ENCODE assay signal across 11 cellular contexts in genomic region chr7:108335264-108335918, GRCh38.
DNase-seq lines count a peak whose midpoint lies in the region; TF ChIP-seq lines count a peak whose summit lies in the region.
"Had no signal": no experiment of that assay in that cellular context is flagged by ENCODE, and none has a peak within 500 bp of the region (broad histone marks: within the 10 kb centered on the region; RNA-seq: fewer than 3 reads in every experiment).

No MANE protein-coding gene starts in this region.

- TF ChIP-seq CTCF in GM20000 (IDR thresholded peaks at IDR 0.05; ENCODE audit: extremely low read depth, missing control alignments): no peak

- DNase-seq in DMS53 treated with DMSO at 0.1 percent for 48 hours (lab: John Stamatoyannopoulos, UW; ENCODE audit: unreplicated experiment) (peak; percentile 87), NCI-H128 (lab: John Stamatoyannopoulos, UW; ENCODE audit: unreplicated experiment) (peak; percentile 84), SHP77 treated with DMSO at 0.1 percent for 48 hours (lab: John Stamatoyannopoulos, UW) (peak; percentile 10), left kidney (ENCODE audit: low read depth, low spot score) (peak; percentile 81), UCSD-AML1 (lab: John Stamatoyannopoulos, UW; ENCODE audit: unreplicated experiment) (no peak), GM19240 (ENCODE audit: insufficient read length, low spot score) (no peak), GM20000 (ENCODE audit: low spot score) (no peak), NCI-H1048 (lab: John Stamatoyannopoulos, UW) (no peak)
- DNase-seq: CD8-positive, alpha-beta memory T cell; SIG-M5; stimulated activated CD4-positive, alpha-beta T cell treated with anti-CD3 and anti-CD28 coated beads, Interleukin-2, amount 100 ng/mL, for 48 hours had no signal

Comparison
In these comparisons a context has a peak if more than half of its experiments do, and no peak if none do; other contexts are left out.
1. DNase-seq: peak in DMS53 treated with DMSO at 0.1 percent for 48 hours (single experiment), NCI-H128 (single experiment), SHP77 treated with DMSO at 0.1 percent for 48 hours (single experiment) and left kidney (single experiment); none in UCSD-AML1 (single experiment), GM19240 (single experiment), GM20000 (single experiment) and NCI-H1048 (single experiment).